In genomic region chr4:1693131-1693896, GRCh38 we compare ENCODE assay signal across 8 cellular contexts. TPM values are rescaled to one million over a fixed set of nuclear protein-coding genes. Genes with fewer than 3 reads are reported as not detected.
A peak's percentile ranks its signal among the peaks of the same experiment; 100 is the strongest.
DNase-seq lines count a peak whose midpoint lies in the region; TF ChIP-seq lines count a peak whose summit lies in the region.

No MANE protein-coding gene starts in this region.

- no peak for TF ChIP-seq POLR2A in thyroid gland (IDR thresholded peaks at IDR 0.05)

- H3K4me1 Mint-ChIP-seq in osteocyte (ENCODE audit: unreplicated experiment), result no peaks in the 10 kb centered on the region

- H3K27ac Mint-ChIP-seq in osteocyte (ENCODE audit: unreplicated experiment), result no peak overlapping the region

- H3K27me3 ChIP-seq in thyroid gland, result no peaks in the 10 kb centered on the region

- H3K27ac ChIP-seq in thyroid gland, result no peak overlapping the region

- intact Hi-C loops in thyroid gland (cut with DNase I), result no loop called here

- no peaks in the 10 kb centered on the region for H3K9me3 ChIP-seq in thyroid gland

- H3K36me3 Mint-ChIP-seq in osteocyte (ENCODE audit: unreplicated experiment), result peaks cover 30% of the 10 kb centered on the region

- H3K4me3 Mint-ChIP-seq in osteocyte (ENCODE audit: unreplicated experiment), result no peak overlapping the region

- peaks cover 32 to 40% of the 10 kb centered on the region in 2 donors for H3K36me3 ChIP-seq in thyroid gland

- H3K27me3 Mint-ChIP-seq in osteocyte (ENCODE audit: unreplicated experiment), result no peaks in the 10 kb centered on the region

- TF ChIP-seq CTCF in fibroblast of the aortic adventitia (IDR thresholded peaks at IDR 0.05; ENCODE audit: insufficient read depth, low read length) (peak; percentile 96), osteocyte (IDR thresholded peaks at IDR 0.05) (peak; percentile 95), thyroid gland (IDR thresholded peaks at IDR 0.05) (peak; percentile 87 to 94 (median 92))

- H3K4me1 ChIP-seq in thyroid gland, result peaks cover 0 to 3% of the 10 kb centered on the region in 2 donors

- no peaks in the 10 kb centered on the region for H3K9me3 Mint-ChIP-seq in osteocyte (ENCODE audit: unreplicated experiment)

- 35 to 38% methylated on average over 7 of the region's 7 CpGs for WGBS in thyroid gland, 2 donors

- DNase-seq in AG20443 (ENCODE audit: low spot score) (peak; percentile 79), GM19240 (ENCODE audit: insufficient read length, low spot score) (peak; percentile 71), KG1 (lab: John Stamatoyannopoulos, UW) (peak; percentile 65), RPMI7951 (ENCODE audit: low read depth) (peak; percentile 63), activated T-helper 1 cell treated with Interleukin-2 at 50 U/mL for 16 hours (ENCODE audit: low read depth) (peak; percentile 63), fibroblast of the aortic adventitia (ENCODE audit: low read depth) (peak; percentile 75), osteocyte (ENCODE audit: extremely low spot score, unreplicated experiment) (no peak), thyroid gland (peak; percentile 75 to 88)

- H3K4me3 ChIP-seq in fibroblast of the aortic adventitia (ENCODE audit: low read depth, low read length), result no peak overlapping the region
- no peak overlapping the region for H3K4me3 ChIP-seq in thyroid gland (replicated peaks in 1 of 3)

RNA-seq across cellular contexts. Expression of gene FAM53A, which starts 9.2 kb away (rescaled TPM):
- 0.78 and 1.1 TPM in 2 replicates for total RNA-seq in RPMI7951 (2014; rRNA removed; shearing (Covaris generic))
- total RNA-seq in fibroblast of the aortic adventitia (ENCODE audit: low replicate concordance) (1.6 and 2.5 TPM in 2 replicates), osteocyte (6.2 and 9.5 TPM in 2 replicates), thyroid gland (10 to 100 TPM; 17.5 to 34.9 (median 21.7) TPM)

RNA-seq across cellular contexts. Expression of gene SLBP, which starts 18.8 kb away (rescaled TPM):
- 93.0 and 96.8 TPM in 2 replicates for total RNA-seq in RPMI7951 (2014; rRNA removed; shearing (Covaris generic))
- total RNA-seq in fibroblast of the aortic adventitia (ENCODE audit: low replicate concordance) (48.2 and 89.1 TPM in 2 replicates), osteocyte (49.1 and 50.4 TPM in 2 replicates), thyroid gland (10 to 100 TPM; 41.2 to 48.5 (median 43.3) TPM)

RNA-seq across cellular contexts. Expression of gene TMEM129, which starts 27.8 kb away (rescaled TPM):
- 8.2 and 17.5 TPM in 2 replicates for total RNA-seq in RPMI7951 (2014; rRNA removed; shearing (Covaris generic))
- total RNA-seq in fibroblast of the aortic adventitia (ENCODE audit: low replicate concordance) (16.6 and 25.6 TPM in 2 replicates), osteocyte (48.8 and 53.6 TPM in 2 replicates), thyroid gland (100 to 1,000 TPM in 2 of 4 donors, 10 to 100 TPM in 2; 64.8 to 138 (median 106) TPM)

RNA-seq across cellular contexts. Expression of gene TACC3, which starts 28.0 kb away (rescaled TPM):
- 23.9 and 25.3 TPM in 2 replicates for total RNA-seq in RPMI7951 (2014; rRNA removed; shearing (Covaris generic))
- total RNA-seq in fibroblast of the aortic adventitia (ENCODE audit: low replicate concordance) (3.2 and 23.9 TPM in 2 replicates), osteocyte (22.3 and 23.6 TPM in 2 replicates), thyroid gland (10 to 100 TPM in 1 of 4 donors, 1 to 10 TPM in 3; 4.8 to 10.3 (median 5.1) TPM)
